In the genomic region with DNA sequence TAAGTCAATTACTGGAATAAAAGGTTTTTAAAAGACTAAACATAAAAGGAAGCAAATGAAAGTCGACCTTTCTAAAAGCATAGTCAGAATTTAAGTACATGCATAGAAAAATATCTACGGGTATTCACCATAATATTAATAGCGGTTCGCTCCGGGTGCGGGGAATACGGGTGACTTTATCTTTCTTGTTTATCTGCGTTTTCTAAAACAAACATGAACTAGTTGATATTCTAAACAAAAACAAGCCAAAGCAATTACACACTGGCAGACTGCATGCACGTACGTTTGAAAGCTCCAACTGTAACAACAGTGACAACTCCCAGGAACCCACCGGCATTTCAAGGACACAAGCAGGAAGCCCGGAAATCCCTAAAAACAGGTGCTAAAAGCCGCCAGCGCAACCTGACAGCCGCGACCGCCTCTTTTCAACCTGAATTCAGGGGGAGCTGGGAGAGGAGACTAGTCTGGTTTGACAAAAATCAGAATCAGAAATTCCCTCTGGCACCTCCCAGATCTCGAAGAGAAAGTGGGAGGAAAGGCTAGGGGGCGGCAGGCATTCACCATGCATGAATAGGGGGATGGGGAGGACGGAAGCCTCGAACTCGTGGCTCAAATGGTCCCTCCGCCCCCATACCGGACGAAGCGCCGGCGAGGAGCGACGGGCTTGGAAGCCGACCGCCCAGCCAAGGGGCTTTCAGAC, we compare ENCODE assay signal across 8 cellular contexts. TPM values are rescaled to one million over a fixed set of nuclear protein-coding genes. Genes with fewer than 3 reads are reported as not detected.
DNase-seq lines count a peak whose midpoint lies in the region; ATAC-seq and TF ChIP-seq lines count a peak whose summit lies in the region.

No MANE protein-coding gene starts in this region.

- H3K9ac ChIP-seq in HUES48 (ENCODE audit: low read depth, low read length) = peak overlapping the region; percentile 95

- WGBS in gastroesophageal sphincter (ENCODE audit: low coverage in 1 of 2), 2 donors = 0 to 1% methylated on average over 15 to 17 of the region's 32 CpGs

- peak overlapping the region; percentile 89 for H3K4me3 Mint-ChIP-seq in activated B cell treated with CpG ODN at 0.5 μM for 24 hours
- peak overlapping the region; percentile 97 for H3K4me3 Mint-ChIP-seq in progenitor cell of endocrine pancreas (ENCODE audit: low read depth)

- TF ChIP-seq CTCF in activated B cell treated with CpG ODN at 0.5 μM for 24 hours (IDR thresholded peaks at IDR 0.05) (no peak), gastroesophageal sphincter (IDR thresholded peaks at IDR 0.05) (no peak), progenitor cell of endocrine pancreas (IDR thresholded peaks at IDR 0.05; ENCODE audit: unreplicated experiment) (no peak)

- POLR2A ChIA-PET in activated B cell treated with CpG ODN at 0.5 μM for 24 hours (lab: Charles Lee) = interaction anchor here (0.5 to 1.7 kb wide), 2 partner anchors 37 to 92 kb away, joined by 4 to 8 read pairs; partner anchors contain the start of gene RARS1

- H3K36me3 ChIP-seq in HUES48 (ENCODE audit: control insufficient read depth, insufficient read depth, low read length) (no peaks in the 10 kb centered on the region; the same call in 1 of the 2 replicates), gastroesophageal sphincter (no peaks in the 10 kb centered on the region)

- TF ChIP-seq POLR2A in gastroesophageal sphincter (IDR thresholded peaks at IDR 0.05) = no peak

- H3K4me1 ChIP-seq in HUES48 (ENCODE audit: control insufficient read depth, insufficient read depth, low read length) = peaks cover 15% of the 10 kb centered on the region
- peaks cover 0 to 46% (median 12%) of the 10 kb centered on the region in 3 donors for H3K4me1 ChIP-seq in gastroesophageal sphincter

- H3K4me3 ChIP-seq in HUES48 (ENCODE audit: low read depth, low read length) = peak overlapping the region; percentile 99
- peak overlapping the region; percentile 73 to 82 for H3K4me3 ChIP-seq in gastroesophageal sphincter

- peak overlapping the region; percentile 95 for H3K27ac ChIP-seq in HUES48 (ENCODE audit: low read depth, low read length)
- H3K27ac ChIP-seq in gastroesophageal sphincter = peak overlapping the region; percentile 84 to 99 (median 95)

- intact Hi-C loops in activated B cell treated with CpG ODN at 0.5 μM for 24 hours (cut with micrococcal nuclease) = loop anchor here (1.0 kb wide), 3 partner anchors 92 to 1005 kb away; partner anchors contain the start of genes RARS1, SPDL1 and WWC1

- H3K9me3 Mint-ChIP-seq in activated B cell treated with CpG ODN at 0.5 μM for 24 hours (no peaks in the 10 kb centered on the region), progenitor cell of endocrine pancreas (ENCODE audit: low read depth) (no peaks in the 10 kb centered on the region)

- H3K36me3 Mint-ChIP-seq in activated B cell treated with CpG ODN at 0.5 μM for 24 hours (ENCODE audit: low read depth) (peaks cover 18% of the 10 kb centered on the region), progenitor cell of endocrine pancreas (ENCODE audit: insufficient read depth) (peaks cover 6% of the 10 kb centered on the region)

- no peaks in the 10 kb centered on the region for H3K9me3 ChIP-seq in HUES48 (ENCODE audit: control insufficient read depth, insufficient read depth, low read length)
- H3K9me3 ChIP-seq in gastroesophageal sphincter = no peaks in the 10 kb centered on the region

- H3K4me1 Mint-ChIP-seq in activated B cell treated with CpG ODN at 0.5 μM for 24 hours = peaks cover 41% of the 10 kb centered on the region
- peaks cover 24% of the 10 kb centered on the region for H3K4me1 Mint-ChIP-seq in progenitor cell of endocrine pancreas (ENCODE audit: low read depth)

- no peaks in the 10 kb centered on the region for H3K27me3 ChIP-seq in HUES48 (ENCODE audit: control insufficient read depth, insufficient read depth, low read length)
- no peaks in the 10 kb centered on the region for H3K27me3 ChIP-seq in gastroesophageal sphincter

- H3K27me3 Mint-ChIP-seq in activated B cell treated with CpG ODN at 0.5 μM for 24 hours (no peaks in the 10 kb centered on the region), progenitor cell of endocrine pancreas (no peaks in the 10 kb centered on the region)

- H3K27ac Mint-ChIP-seq in activated B cell treated with CpG ODN at 0.5 μM for 24 hours (peak overlapping the region; percentile 76), progenitor cell of endocrine pancreas (peak overlapping the region; percentile 95)

- DNase-seq in ELR (ENCODE audit: low read depth) (peak; percentile 69), activated B cell treated with CpG ODN at 0.5 μM for 24 hours (no peak), progenitor cell of endocrine pancreas (ENCODE audit: low spot score, unreplicated experiment) (no peak), T1000 (lab: John Stamatoyannopoulos, UW) (no peak), globus pallidus (ENCODE audit: low spot score) (no peak)

- CTCF ChIA-PET in activated B cell treated with CpG ODN at 0.5 μM for 24 hours (lab: Charles Lee) = no interaction called here

- no peak for TF ChIP-seq EP300 in gastroesophageal sphincter (IDR thresholded peaks at IDR 0.05)

- peak; percentile 10 for ATAC-seq in GM21423 (IDR thresholded peaks at IDR 0.05; ENCODE audit: unreplicated experiment)
- ATAC-seq in activated B cell treated with CpG ODN at 0.5 μM for 24 hours (ENCODE audit: low read depth) = peak; percentile 0
- peak; percentile 3 for ATAC-seq in gastroesophageal sphincter

RNA-seq across cellular contexts. Expression of gene PANK3, which starts 0.5 kb away (rescaled TPM):
- 53.0 and 57.7 TPM in 2 replicates for total RNA-seq in activated B cell treated with CpG ODN at 0.5 μM for 24 hours
- 10 to 100 TPM; 30.6 to 43.0 (median 35.3) TPM for total RNA-seq in gastroesophageal sphincter
- 93.9 and 96.6 TPM in 2 replicates for total RNA-seq in progenitor cell of endocrine pancreas

RNA-seq across cellular contexts. Expression of gene FBLL1, which starts 49.6 kb away (rescaled TPM):
- total RNA-seq in activated B cell treated with CpG ODN at 0.5 μM for 24 hours (0.20 TPM in 1 of 2 replicates, not detected in the other), gastroesophageal sphincter (under 1 TPM in 2 of 4 donors, not detected in 2; 0.52 to 0.54 TPM), progenitor cell of endocrine pancreas (3.1 and 4.5 TPM in 2 replicates)
